1 cellular context compared by ENCODE assay signal in genomic region chr14:35331605-35332516, GRCh38.
TF ChIP-seq lines count a peak whose summit lies in the region.

No MANE protein-coding gene starts in this region.

TF ChIP-seq in HepG2, 621 proteins besides CTCF, POLR2A, EP300 and RAD21 (continued from another document):
- TF ChIP-seq E2F1 (CRISPR knock-in tag; IDR thresholded peaks at IDR 0.05): no peak
- peak; percentile 50; the same call in 1 of the 2 replicates for TF ChIP-seq ZNF574 (CRISPR knock-in tag; IDR thresholded peaks at IDR 0.05)
- no peak for TF ChIP-seq RBM22 (optimal IDR thresholded peaks at IDR 0.05; ENCODE audit: low read length)
- no peak for TF ChIP-seq FOXP1 (IDR thresholded peaks at IDR 0.05)
- TF ChIP-seq FOXP1 (CRISPR knock-in tag; IDR thresholded peaks at IDR 0.05): no peak
